ENCODE assay signal across 9 cellular contexts in genomic region chr6:27668442-27669275, GRCh38.
DNase-seq lines count a peak whose midpoint lies in the region; ATAC-seq and TF ChIP-seq lines count a peak whose summit lies in the region.
"Had no signal": no experiment of that assay in that cellular context is flagged by ENCODE, and none has a peak within 500 bp of the region (broad histone marks: within the 10 kb centered on the region; RNA-seq: fewer than 3 reads in every experiment).

No MANE protein-coding gene starts in this region.

- no peak for TF ChIP-seq CTCF in GM20000 (IDR thresholded peaks at IDR 0.05; ENCODE audit: extremely low read depth, missing control alignments)

- H3K4me1 Mint-ChIP-seq in activated T-cell treated with anti-CD3 and anti-CD28 coated beads, Interleukin-2, amount 50 U/mL, for 4 hours (ENCODE audit: low read depth), result peaks cover 14% of the 10 kb centered on the region

- H3K27me3 Mint-ChIP-seq in activated T-cell treated with anti-CD3 and anti-CD28 coated beads, Interleukin-2, amount 50 U/mL, for 4 hours (ENCODE audit: low read depth), result peaks cover 82% of the 10 kb centered on the region

- H2AFZ ChIP-seq in ACC112 (ENCODE audit: low read length, unreplicated experiment), result no peak overlapping the region

- peaks cover 17% of the 10 kb centered on the region for H3K9me3 Mint-ChIP-seq in activated T-cell treated with anti-CD3 and anti-CD28 coated beads, Interleukin-2, amount 50 U/mL, for 4 hours

- peaks cover 17% of the 10 kb centered on the region for H3K27me3 ChIP-seq in ACC112 (ENCODE audit: insufficient read depth, low read length)
- peaks cover 4% of the 10 kb centered on the region; the same call in 1 of the 2 replicates for H3K27me3 ChIP-seq in iPS DF 6.9 (ENCODE audit: control insufficient read depth, insufficient read depth, low read length)

- peak overlapping the region; percentile 76 for H3K4me3 ChIP-seq in ACC112 (ENCODE audit: low read depth, low read length)
- H3K4me3 ChIP-seq in iPS DF 6.9 (ENCODE audit: low read length), result peak overlapping the region; percentile 46; the same call in 1 of the 2 replicates

- H3K27ac ChIP-seq in ACC112 (ENCODE audit: low read depth, low read length), result no peak overlapping the region
- no peak overlapping the region for H3K27ac ChIP-seq in iPS DF 6.9 (ENCODE audit: low read length)

- peak; percentile 48 to 54 for ATAC-seq in activated T-cell treated with anti-CD3 and anti-CD28 coated beads, Interleukin-2, amount 50 U/mL, for 4 hours
- no peak for ATAC-seq in GM18511 (IDR thresholded peaks at IDR 0.05; ENCODE audit: unreplicated experiment)
- ATAC-seq in GM19328 (IDR thresholded peaks at IDR 0.05; ENCODE audit: unreplicated experiment), result no peak

- H3K36me3 ChIP-seq in ACC112 (ENCODE audit: insufficient read depth, low read length), result no peaks in the 10 kb centered on the region
- H3K36me3 ChIP-seq in iPS DF 6.9 (ENCODE audit: control insufficient read depth, insufficient read depth, low read length), result no peaks in the 10 kb centered on the region

- no peaks in the 10 kb centered on the region for H3K9me3 ChIP-seq in iPS DF 6.9 (ENCODE audit: control insufficient read depth, insufficient read depth, low read length)

- 100% methylated on average over 1 of the region's 35 CpGs for WGBS in iPS DF 6.9 (ENCODE audit: insufficient coverage, insufficient read length)

- H3K4me3 Mint-ChIP-seq in activated T-cell treated with anti-CD3 and anti-CD28 coated beads, Interleukin-2, amount 50 U/mL, for 4 hours, result no peak overlapping the region

- peaks cover 12% of the 10 kb centered on the region for H3K4me1 ChIP-seq in ACC112 (ENCODE audit: control insufficient read depth, insufficient read depth, low read length, unreplicated experiment)
- H3K4me1 ChIP-seq in iPS DF 6.9 (ENCODE audit: control insufficient read depth, insufficient read depth, low read length), result no peaks in the 10 kb centered on the region

- peaks cover 2% of the 10 kb centered on the region for H3K36me3 Mint-ChIP-seq in activated T-cell treated with anti-CD3 and anti-CD28 coated beads, Interleukin-2, amount 50 U/mL, for 4 hours (ENCODE audit: insufficient read depth)

- no peaks in the 10 kb centered on the region for H3K79me2 ChIP-seq in ACC112 (ENCODE audit: control insufficient read depth, insufficient read depth, low read length, unreplicated experiment)

- DNase-seq in GM20000 (ENCODE audit: low spot score) (peak; percentile 58), NCI-H526 treated with DMSO at 0.1 percent for 48 hours (lab: John Stamatoyannopoulos, UW) (peak; percentile 47), iPS DF 6.9 (ENCODE audit: low read depth, low spot score) (no peak)
- peak; percentile 24 for DNase-seq in activated T-cell treated with anti-CD3 and anti-CD28 coated beads, Interleukin-2, amount 50 U/mL, for 4 hours
- DNase-seq in stimulated activated CD4-positive, alpha-beta T cell treated with anti-CD3 and anti-CD28 coated beads, Interleukin-4, amount 100 ng/mL, for 4 hours, result peak; percentile 21 to 61
- DNase-seq: left cardiac atrium had no signal

Comparison
In these comparisons a context has a peak if more than half of its experiments do, and no peak if none do; other contexts are left out.
1. ATAC-seq: peak in activated T-cell treated with anti-CD3 and anti-CD28 coated beads, Interleukin-2, amount 50 U/mL, for 4 hours (2 of 2); none in GM18511 (single experiment) and GM19328 (single experiment).